In the genomic region with DNA sequence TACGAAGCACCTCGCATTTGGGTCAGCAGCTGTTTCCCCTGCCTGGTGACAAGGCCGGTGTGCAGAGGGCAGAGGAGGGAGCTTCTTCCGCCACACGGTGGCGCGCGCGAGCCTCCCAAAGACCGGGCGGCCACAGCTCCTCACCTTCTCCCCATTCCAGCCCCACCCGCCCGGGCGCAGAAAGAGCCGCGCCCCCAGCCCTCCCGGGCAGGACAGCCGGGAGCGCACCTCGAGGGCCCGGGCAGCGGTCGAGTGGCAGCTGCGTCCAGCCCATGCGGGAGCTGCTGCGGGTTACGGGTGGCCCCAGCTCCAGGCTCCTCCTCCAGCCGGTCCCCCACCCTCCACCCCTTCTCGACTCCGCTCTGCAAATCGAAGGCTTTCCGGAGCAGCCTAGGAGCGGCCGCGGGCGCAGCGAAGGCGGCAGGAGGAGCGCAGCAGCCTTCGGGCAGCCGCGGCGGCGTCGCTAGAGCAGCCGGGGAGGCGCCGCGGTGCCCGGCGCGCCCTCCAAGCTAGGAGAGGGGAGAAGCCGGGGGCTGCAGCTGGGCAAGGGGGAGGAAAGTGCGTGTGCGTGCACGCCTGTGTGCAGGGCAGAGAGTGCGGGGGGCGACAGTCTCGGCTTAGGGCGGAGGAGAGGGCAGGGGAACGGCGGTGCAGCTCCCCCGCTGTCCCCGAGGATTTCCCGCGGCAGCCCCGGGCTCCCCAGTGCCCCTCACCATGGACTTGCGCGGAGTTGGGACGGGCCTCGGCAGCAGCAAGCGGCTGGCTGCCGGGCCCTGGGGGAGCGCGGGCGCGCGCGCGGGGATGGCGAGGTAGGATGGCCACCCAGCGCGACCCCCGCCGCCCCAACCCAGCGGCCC, we compare ENCODE assay signal across 1 cellular context.
TF ChIP-seq lines count a peak whose summit lies in the region.

A gene (plus strand): TSS at position 348 of the 857 bp plus-strand sequence. CDS start 635 bp downstream, outside the sequence.

TF ChIP-seq in HepG2, 621 proteins besides CTCF, POLR2A, EP300 and RAD21 (continued from another document and continues in another):
- TF ChIP-seq ZNF883 (CRISPR knock-in tag; IDR thresholded peaks at IDR 0.05; ENCODE audit: not compliant biosample characterization), result no peak
- TF ChIP-seq TBL1XR1 (IDR thresholded peaks at IDR 0.05; ENCODE audit: borderline replicate concordance, low read length, partially characterized antibody), result no peak
- TF ChIP-seq, protein P1, sequence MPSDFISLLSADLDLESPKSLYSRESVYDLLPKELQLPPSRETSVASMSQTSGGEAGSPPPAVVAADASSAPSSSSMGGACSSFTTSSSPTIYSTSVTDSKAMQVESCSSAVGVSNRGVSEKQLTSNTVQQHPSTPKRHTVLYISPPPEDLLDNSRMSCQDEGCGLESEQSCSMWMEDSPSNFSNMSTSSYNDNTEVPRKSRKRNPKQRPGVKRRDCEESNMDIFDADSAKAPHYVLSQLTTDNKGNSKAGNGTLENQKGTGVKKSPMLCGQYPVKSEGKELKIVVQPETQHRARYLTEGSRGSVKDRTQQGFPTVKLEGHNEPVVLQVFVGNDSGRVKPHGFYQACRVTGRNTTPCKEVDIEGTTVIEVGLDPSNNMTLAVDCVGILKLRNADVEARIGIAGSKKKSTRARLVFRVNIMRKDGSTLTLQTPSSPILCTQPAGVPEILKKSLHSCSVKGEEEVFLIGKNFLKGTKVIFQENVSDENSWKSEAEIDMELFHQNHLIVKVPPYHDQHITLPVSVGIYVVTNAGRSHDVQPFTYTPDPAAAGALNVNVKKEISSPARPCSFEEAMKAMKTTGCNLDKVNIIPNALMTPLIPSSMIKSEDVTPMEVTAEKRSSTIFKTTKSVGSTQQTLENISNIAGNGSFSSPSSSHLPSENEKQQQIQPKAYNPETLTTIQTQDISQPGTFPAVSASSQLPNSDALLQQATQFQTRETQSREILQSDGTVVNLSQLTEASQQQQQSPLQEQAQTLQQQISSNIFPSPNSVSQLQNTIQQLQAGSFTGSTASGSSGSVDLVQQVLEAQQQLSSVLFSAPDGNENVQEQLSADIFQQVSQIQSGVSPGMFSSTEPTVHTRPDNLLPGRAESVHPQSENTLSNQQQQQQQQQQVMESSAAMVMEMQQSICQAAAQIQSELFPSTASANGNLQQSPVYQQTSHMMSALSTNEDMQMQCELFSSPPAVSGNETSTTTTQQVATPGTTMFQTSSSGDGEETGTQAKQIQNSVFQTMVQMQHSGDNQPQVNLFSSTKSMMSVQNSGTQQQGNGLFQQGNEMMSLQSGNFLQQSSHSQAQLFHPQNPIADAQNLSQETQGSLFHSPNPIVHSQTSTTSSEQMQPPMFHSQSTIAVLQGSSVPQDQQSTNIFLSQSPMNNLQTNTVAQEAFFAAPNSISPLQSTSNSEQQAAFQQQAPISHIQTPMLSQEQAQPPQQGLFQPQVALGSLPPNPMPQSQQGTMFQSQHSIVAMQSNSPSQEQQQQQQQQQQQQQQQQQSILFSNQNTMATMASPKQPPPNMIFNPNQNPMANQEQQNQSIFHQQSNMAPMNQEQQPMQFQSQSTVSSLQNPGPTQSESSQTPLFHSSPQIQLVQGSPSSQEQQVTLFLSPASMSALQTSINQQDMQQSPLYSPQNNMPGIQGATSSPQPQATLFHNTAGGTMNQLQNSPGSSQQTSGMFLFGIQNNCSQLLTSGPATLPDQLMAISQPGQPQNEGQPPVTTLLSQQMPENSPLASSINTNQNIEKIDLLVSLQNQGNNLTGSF (CRISPR knock-in tag; IDR thresholded peaks at IDR 0.05), result peak; percentile 35; the same call in 1 of the 2 replicates
- no peak for TF ChIP-seq AGO2 (optimal IDR thresholded peaks at IDR 0.05; ENCODE audit: low read depth, low read length)
- no peak for TF ChIP-seq ZNF274 (CRISPR knock-in tag; IDR thresholded peaks at IDR 0.05)
- TF ChIP-seq CHCHD3 (CRISPR knock-in tag; IDR thresholded peaks at IDR 0.05), result no peak
- TF ChIP-seq PHB2 (IDR thresholded peaks at IDR 0.05; ENCODE audit: partially characterized antibody), result no peak
- no peak for TF ChIP-seq SYNCRIP (IDR thresholded peaks at IDR 0.05; ENCODE audit: insufficient read depth, low read depth, low read length)
- TF ChIP-seq ZNF7 (CRISPR knock-in tag; IDR thresholded peaks at IDR 0.05), result no peak
- TF ChIP-seq ZNF678 (CRISPR knock-in tag; IDR thresholded peaks at IDR 0.05), result no peak
- TF ChIP-seq, protein P2, sequence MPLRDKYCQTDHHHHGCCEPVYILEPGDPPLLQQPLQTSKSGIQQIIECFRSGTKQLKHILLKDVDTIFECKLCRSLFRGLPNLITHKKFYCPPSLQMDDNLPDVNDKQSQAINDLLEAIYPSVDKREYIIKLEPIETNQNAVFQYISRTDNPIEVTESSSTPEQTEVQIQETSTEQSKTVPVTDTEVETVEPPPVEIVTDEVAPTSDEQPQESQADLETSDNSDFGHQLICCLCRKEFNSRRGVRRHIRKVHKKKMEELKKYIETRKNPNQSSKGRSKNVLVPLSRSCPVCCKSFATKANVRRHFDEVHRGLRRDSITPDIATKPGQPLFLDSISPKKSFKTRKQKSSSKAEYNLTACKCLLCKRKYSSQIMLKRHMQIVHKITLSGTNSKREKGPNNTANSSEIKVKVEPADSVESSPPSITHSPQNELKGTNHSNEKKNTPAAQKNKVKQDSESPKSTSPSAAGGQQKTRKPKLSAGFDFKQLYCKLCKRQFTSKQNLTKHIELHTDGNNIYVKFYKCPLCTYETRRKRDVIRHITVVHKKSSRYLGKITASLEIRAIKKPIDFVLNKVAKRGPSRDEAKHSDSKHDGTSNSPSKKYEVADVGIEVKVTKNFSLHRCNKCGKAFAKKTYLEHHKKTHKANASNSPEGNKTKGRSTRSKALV (CRISPR knock-in tag; IDR thresholded peaks at IDR 0.05), result peak; percentile 87
- no peak for TF ChIP-seq ZMAT3 (CRISPR knock-in tag; conservative IDR thresholded peaks at IDR 0.05)
- TF ChIP-seq ARHGAP35 (CRISPR knock-in tag; IDR thresholded peaks at IDR 0.05; ENCODE audit: borderline replicate concordance), result no peak
- no peak for TF ChIP-seq ZNF556 (CRISPR knock-in tag; IDR thresholded peaks at IDR 0.05; ENCODE audit: borderline replicate concordance)
- no peak for TF ChIP-seq ZNF569 (CRISPR knock-in tag; IDR thresholded peaks at IDR 0.05; ENCODE audit: borderline replicate concordance)
- no peak for TF ChIP-seq NR1H2 (CRISPR knock-in tag; IDR thresholded peaks at IDR 0.05; ENCODE audit: borderline replicate concordance, low read depth)
- TF ChIP-seq PRMT3 (CRISPR knock-in tag; IDR thresholded peaks at IDR 0.05; ENCODE audit: borderline replicate concordance, low read depth), result no peak
- no peak for TF ChIP-seq PHF8 (CRISPR knock-in tag; IDR thresholded peaks at IDR 0.05)
- TF ChIP-seq, protein P3, sequence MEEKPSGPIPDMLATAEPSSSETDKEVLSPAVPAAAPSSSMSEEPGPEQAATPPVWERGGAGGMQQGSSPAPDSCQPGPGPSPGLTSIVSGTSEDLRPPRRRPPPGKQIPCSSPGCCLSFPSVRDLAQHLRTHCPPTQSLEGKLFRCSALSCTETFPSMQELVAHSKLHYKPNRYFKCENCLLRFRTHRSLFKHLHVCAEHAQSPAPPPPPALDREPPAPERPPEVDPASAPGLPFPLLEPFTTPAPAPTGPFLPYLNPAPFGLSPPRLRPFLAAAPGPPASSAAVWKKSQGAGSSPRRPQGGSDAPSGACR (CRISPR knock-in tag; IDR thresholded peaks at IDR 0.05), result no peak
- TF ChIP-seq ZNF317 (CRISPR knock-in tag; IDR thresholded peaks at IDR 0.05), result no peak
- TF ChIP-seq ZNF34 (CRISPR knock-in tag; IDR thresholded peaks at IDR 0.05; ENCODE audit: borderline replicate concordance), result no peak
- TF ChIP-seq YEATS4 (CRISPR knock-in tag; IDR thresholded peaks at IDR 0.05; ENCODE audit: borderline replicate concordance), result peak; percentile 40; the same call in 1 of the 2 replicates
- no peak for TF ChIP-seq KDM1A (CRISPR knock-in tag; IDR thresholded peaks at IDR 0.05)
- TF ChIP-seq ZNF333 (CRISPR knock-in tag; IDR thresholded peaks at IDR 0.05; ENCODE audit: borderline replicate concordance), result no peak
- TF ChIP-seq, protein P4, sequence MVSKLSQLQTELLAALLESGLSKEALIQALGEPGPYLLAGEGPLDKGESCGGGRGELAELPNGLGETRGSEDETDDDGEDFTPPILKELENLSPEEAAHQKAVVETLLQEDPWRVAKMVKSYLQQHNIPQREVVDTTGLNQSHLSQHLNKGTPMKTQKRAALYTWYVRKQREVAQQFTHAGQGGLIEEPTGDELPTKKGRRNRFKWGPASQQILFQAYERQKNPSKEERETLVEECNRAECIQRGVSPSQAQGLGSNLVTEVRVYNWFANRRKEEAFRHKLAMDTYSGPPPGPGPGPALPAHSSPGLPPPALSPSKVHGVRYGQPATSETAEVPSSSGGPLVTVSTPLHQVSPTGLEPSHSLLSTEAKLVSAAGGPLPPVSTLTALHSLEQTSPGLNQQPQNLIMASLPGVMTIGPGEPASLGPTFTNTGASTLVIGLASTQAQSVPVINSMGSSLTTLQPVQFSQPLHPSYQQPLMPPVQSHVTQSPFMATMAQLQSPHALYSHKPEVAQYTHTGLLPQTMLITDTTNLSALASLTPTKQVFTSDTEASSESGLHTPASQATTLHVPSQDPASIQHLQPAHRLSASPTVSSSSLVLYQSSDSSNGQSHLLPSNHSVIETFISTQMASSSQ (IDR thresholded peaks at IDR 0.05; ENCODE audit: low read depth), result no peak
- TF ChIP-seq, protein P4 (CRISPR knock-in tag; IDR thresholded peaks at IDR 0.05; ENCODE audit: borderline replicate concordance), result no peak
- TF ChIP-seq ZKSCAN8 (CRISPR knock-in tag; IDR thresholded peaks at IDR 0.05; ENCODE audit: borderline replicate concordance), result no peak
- TF ChIP-seq ERF (CRISPR knock-in tag; IDR thresholded peaks at IDR 0.05), result no peak
- no peak for TF ChIP-seq ZNF672 (CRISPR knock-in tag; IDR thresholded peaks at IDR 0.05)
- TF ChIP-seq ZSCAN20 (CRISPR knock-in tag; IDR thresholded peaks at IDR 0.05; ENCODE audit: borderline replicate concordance), result no peak
- TF ChIP-seq NFATC3 (CRISPR knock-in tag; IDR thresholded peaks at IDR 0.05), result no peak
- TF ChIP-seq MTF2 (CRISPR knock-in tag; IDR thresholded peaks at IDR 0.05; ENCODE audit: borderline replicate concordance), result peak; percentile 89; the same call in 1 of the 2 replicates
- TF ChIP-seq, protein P5, sequence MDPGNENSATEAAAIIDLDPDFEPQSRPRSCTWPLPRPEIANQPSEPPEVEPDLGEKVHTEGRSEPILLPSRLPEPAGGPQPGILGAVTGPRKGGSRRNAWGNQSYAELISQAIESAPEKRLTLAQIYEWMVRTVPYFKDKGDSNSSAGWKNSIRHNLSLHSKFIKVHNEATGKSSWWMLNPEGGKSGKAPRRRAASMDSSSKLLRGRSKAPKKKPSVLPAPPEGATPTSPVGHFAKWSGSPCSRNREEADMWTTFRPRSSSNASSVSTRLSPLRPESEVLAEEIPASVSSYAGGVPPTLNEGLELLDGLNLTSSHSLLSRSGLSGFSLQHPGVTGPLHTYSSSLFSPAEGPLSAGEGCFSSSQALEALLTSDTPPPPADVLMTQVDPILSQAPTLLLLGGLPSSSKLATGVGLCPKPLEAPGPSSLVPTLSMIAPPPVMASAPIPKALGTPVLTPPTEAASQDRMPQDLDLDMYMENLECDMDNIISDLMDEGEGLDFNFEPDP (CRISPR knock-in tag; conservative IDR thresholded peaks at IDR 0.05), result no peak
- TF ChIP-seq SIN3B (IDR thresholded peaks at IDR 0.05; ENCODE audit: low read length), result no peak
- no peak for TF ChIP-seq SNAI1 (CRISPR knock-in tag; IDR thresholded peaks at IDR 0.05; ENCODE audit: borderline replicate concordance)
- no peak for TF ChIP-seq GABPA (IDR thresholded peaks at IDR 0.05; ENCODE audit: low read depth, low read length)
- no peak for TF ChIP-seq GABPA (CRISPR knock-in tag; IDR thresholded peaks at IDR 0.05; ENCODE audit: low read depth)
- TF ChIP-seq, protein P6, sequence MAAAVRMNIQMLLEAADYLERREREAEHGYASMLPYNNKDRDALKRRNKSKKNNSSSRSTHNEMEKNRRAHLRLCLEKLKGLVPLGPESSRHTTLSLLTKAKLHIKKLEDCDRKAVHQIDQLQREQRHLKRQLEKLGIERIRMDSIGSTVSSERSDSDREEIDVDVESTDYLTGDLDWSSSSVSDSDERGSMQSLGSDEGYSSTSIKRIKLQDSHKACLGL (CRISPR knock-in tag; IDR thresholded peaks at IDR 0.05), result 0 out of 2 replicates have a peak, but pooled peaks have one; percentile 33
- TF ChIP-seq, protein P7, sequence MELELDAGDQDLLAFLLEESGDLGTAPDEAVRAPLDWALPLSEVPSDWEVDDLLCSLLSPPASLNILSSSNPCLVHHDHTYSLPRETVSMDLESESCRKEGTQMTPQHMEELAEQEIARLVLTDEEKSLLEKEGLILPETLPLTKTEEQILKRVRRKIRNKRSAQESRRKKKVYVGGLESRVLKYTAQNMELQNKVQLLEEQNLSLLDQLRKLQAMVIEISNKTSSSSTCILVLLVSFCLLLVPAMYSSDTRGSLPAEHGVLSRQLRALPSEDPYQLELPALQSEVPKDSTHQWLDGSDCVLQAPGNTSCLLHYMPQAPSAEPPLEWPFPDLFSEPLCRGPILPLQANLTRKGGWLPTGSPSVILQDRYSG (CRISPR knock-in tag; IDR thresholded peaks at IDR 0.05), result no peak
- TF ChIP-seq MAZ (IDR thresholded peaks at IDR 0.05; ENCODE audit: borderline replicate concordance, low read depth, low read length), result no peak
- peak; percentile 45; the same call in 1 of the 2 replicates for TF ChIP-seq MAZ (CRISPR knock-in tag; IDR thresholded peaks at IDR 0.05; ENCODE audit: low read depth)
- TF ChIP-seq, protein P8, sequence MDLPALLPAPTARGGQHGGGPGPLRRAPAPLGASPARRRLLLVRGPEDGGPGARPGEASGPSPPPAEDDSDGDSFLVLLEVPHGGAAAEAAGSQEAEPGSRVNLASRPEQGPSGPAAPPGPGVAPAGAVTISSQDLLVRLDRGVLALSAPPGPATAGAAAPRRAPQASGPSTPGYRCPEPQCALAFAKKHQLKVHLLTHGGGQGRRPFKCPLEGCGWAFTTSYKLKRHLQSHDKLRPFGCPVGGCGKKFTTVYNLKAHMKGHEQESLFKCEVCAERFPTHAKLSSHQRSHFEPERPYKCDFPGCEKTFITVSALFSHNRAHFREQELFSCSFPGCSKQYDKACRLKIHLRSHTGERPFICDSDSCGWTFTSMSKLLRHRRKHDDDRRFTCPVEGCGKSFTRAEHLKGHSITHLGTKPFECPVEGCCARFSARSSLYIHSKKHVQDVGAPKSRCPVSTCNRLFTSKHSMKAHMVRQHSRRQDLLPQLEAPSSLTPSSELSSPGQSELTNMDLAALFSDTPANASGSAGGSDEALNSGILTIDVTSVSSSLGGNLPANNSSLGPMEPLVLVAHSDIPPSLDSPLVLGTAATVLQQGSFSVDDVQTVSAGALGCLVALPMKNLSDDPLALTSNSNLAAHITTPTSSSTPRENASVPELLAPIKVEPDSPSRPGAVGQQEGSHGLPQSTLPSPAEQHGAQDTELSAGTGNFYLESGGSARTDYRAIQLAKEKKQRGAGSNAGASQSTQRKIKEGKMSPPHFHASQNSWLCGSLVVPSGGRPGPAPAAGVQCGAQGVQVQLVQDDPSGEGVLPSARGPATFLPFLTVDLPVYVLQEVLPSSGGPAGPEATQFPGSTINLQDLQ (CRISPR knock-in tag; IDR thresholded peaks at IDR 0.05), result no peak
- TF ChIP-seq FOXK1 (CRISPR knock-in tag; IDR thresholded peaks at IDR 0.05; ENCODE audit: borderline replicate concordance, low read depth), result no peak
- TF ChIP-seq MXD4 (CRISPR knock-in tag; IDR thresholded peaks at IDR 0.05), result no peak
